8 cellular contexts compared by ENCODE assay signal in genomic region chr16:70694088-70694487, GRCh38. TPM values are rescaled to one million over a fixed set of nuclear protein-coding genes. Genes with fewer than 3 reads are reported as not detected.
DNase-seq lines count a peak whose midpoint lies in the region; ATAC-seq, FAIRE-seq and TF ChIP-seq lines count a peak whose summit lies in the region.

No MANE protein-coding gene starts in this region.

- WGBS in right cardiac atrium: 80% methylated on average over 10 of the region's 10 CpGs

- peak overlapping the region; percentile 13 to 64 for H3K9ac ChIP-seq in stomach smooth muscle (ENCODE audit: low read length in 2 of 2)

- DNase-seq in HPDE6-E6E7 (ENCODE audit: extremely low spot score): peak; percentile 58
- DNase-seq in amniotic stem cell (lab: John Stamatoyannopoulos, UW): peak; percentile 63
- DNase-seq in right cardiac atrium: peak in 2 of 3 donors; percentile 47
- no peak for DNase-seq in posterior vena cava (ENCODE audit: low spot score)
- no peak for DNase-seq in mucosa of gallbladder (ENCODE audit: low spot score)
- no peak for DNase-seq in nucleus accumbens (lab: John Stamatoyannopoulos, UW)
- DNase-seq in GM12891 (ENCODE audit: insufficient read length, low spot score): no peak

- H3K4me3 ChIP-seq in right cardiac atrium (ENCODE audit: low read length) (no peak overlapping the region), stomach smooth muscle (ENCODE audit: low read length in 2 of 2) (no peak overlapping the region)

- H3K27me3 ChIP-seq in right cardiac atrium (ENCODE audit: control insufficient read depth, insufficient read depth): no peaks in the 10 kb centered on the region
- no peaks in the 10 kb centered on the region for H3K27me3 ChIP-seq in stomach smooth muscle (ENCODE audit: control insufficient read depth in 1 of 2, insufficient read depth in 2 of 2, low read length in 2 of 2)

- H3K4me1 ChIP-seq in right cardiac atrium (ENCODE audit: control insufficient read depth, insufficient read depth, low read length): peaks cover 49% of the 10 kb centered on the region
- H3K4me1 ChIP-seq in stomach smooth muscle (ENCODE audit: control insufficient read depth, insufficient read depth, low read length): peaks cover 98% of the 10 kb centered on the region

- no peak for FAIRE-seq in GM12891 (lab: Jason Lieb, UNC)

- no peak for TF ChIP-seq POLR2A in GM12891 (IDR thresholded peaks at IDR 0.05; ENCODE audit: low read depth, low read length)

- H3K27ac ChIP-seq in right cardiac atrium (ENCODE audit: low read length) (peak overlapping the region; percentile 71), stomach smooth muscle (ENCODE audit: low read length) (peak overlapping the region; percentile 98)

- intact Hi-C loops in right cardiac atrium (cut with DNase I) (no loop called here), posterior vena cava (cut with DNase I) (no loop called here)

- no peaks in the 10 kb centered on the region for H3K36me3 ChIP-seq in stomach smooth muscle (ENCODE audit: control insufficient read depth in 2 of 2, insufficient read depth in 2 of 2, low read length in 2 of 2)

- H3K9me3 ChIP-seq in right cardiac atrium (ENCODE audit: control insufficient read depth, low read length) (no peaks in the 10 kb centered on the region), stomach smooth muscle (ENCODE audit: control insufficient read depth in 2 of 2, low read length in 2 of 2) (no peaks in the 10 kb centered on the region)

- ATAC-seq in right cardiac atrium: no peak

TF ChIP-seq in GM12891, 5 proteins besides CTCF, POLR2A, EP300 and RAD21:
- no peak for TF ChIP-seq TAF1 (IDR thresholded peaks at IDR 0.05; ENCODE audit: low read depth, low read length)
- TF ChIP-seq POLR2AphosphoS5 (IDR thresholded peaks at IDR 0.05; ENCODE audit: low read depth, low read length): no peak
- TF ChIP-seq PAX5 (IDR thresholded peaks at IDR 0.05; ENCODE audit: insufficient read depth, low read length, severe bottlenecking): no peak
- TF ChIP-seq POU2F2 (IDR thresholded peaks at IDR 0.05; ENCODE audit: low read depth, low read length): no peak
- no peak for TF ChIP-seq SPI1 (IDR thresholded peaks at IDR 0.05; ENCODE audit: low read depth, low read length)
TF ChIP-seq in GM12891: peak in this region for 0.

RNA-seq across cellular contexts. Expression of gene MTSS2, which starts 8.2 kb away (rescaled TPM):
- total RNA-seq in right cardiac atrium: 10 to 100 TPM; 60.4 to 71.2 (median 67.7) TPM
- polyA plus RNA-seq in right cardiac atrium: 47.5 TPM
- total RNA-seq in posterior vena cava: 100 to 1,000 TPM; 116 to 145 TPM
- 113 TPM for total RNA-seq in mucosa of gallbladder
- 0.21 TPM for polyA plus RNA-seq in GM12891 (2012; ENCODE audit: low read depth, missing spikeins)

RNA-seq across cellular contexts. Expression of gene IL34, which starts 47.7 kb away (rescaled TPM):
- total RNA-seq in right cardiac atrium (1 to 10 TPM in 2 of 4 donors, under 1 TPM in 2; 0.74 to 2.1 (median 1.5) TPM), posterior vena cava (1 to 10 TPM; 4.0 to 4.3 TPM), mucosa of gallbladder (3.5 TPM)
- 1.9 TPM for polyA plus RNA-seq in right cardiac atrium
- polyA plus RNA-seq in GM12891 (2012; ENCODE audit: low read depth, missing spikeins): 0.18 TPM

Comparison
In these comparisons a context has a peak if more than half of its experiments do, and no peak if none do; other contexts are left out.
1. DNase-seq: peak in HPDE6-E6E7 (single experiment), amniotic stem cell (single experiment) and right cardiac atrium (2 of 3); none in posterior vena cava (single experiment), mucosa of gallbladder (single experiment), nucleus accumbens (0 of 56) and GM12891 (single experiment).